16 cellular contexts compared by ENCODE assay signal in the genomic region with DNA sequence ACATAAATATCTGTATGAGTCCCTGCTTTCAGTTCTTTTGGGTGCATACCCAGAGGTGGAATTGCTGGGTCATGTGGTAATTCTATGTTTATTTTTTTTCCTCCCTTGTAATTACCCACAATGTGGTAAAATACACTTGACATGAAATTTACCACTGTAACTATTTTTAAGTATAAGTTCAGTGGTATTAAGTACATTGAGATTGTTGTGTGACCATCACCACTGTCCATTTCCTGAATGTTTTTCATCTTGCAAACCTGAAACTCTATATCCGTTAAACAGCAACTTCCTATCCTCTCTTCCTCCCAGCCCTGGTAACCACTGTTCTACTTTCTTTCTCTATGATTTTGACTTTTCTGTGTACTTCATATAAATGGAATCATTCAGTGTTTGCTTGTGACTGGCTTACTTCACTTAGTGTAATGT. TPM values are rescaled to one million over a fixed set of nuclear protein-coding genes. Genes with fewer than 3 reads are reported as not detected.
DNase-seq lines count a peak whose midpoint lies in the region; ATAC-seq and TF ChIP-seq lines count a peak whose summit lies in the region.
"Had no signal": no experiment of that assay in that cellular context is flagged by ENCODE, and none has a peak within 500 bp of the region (broad histone marks: within the 10 kb centered on the region; RNA-seq: fewer than 3 reads in every experiment).

No MANE protein-coding gene starts in this region.

- peak overlapping the region; percentile 1 for H3K4me3 Mint-ChIP-seq in activated CD4-positive, alpha-beta T cell treated with anti-CD3 and anti-CD28 coated beads, Interleukin-2, amount 10 ng/mL, durations not matched to agents 24 days and 14 days
- H3K4me3 Mint-ChIP-seq in activated CD4-positive, alpha-beta memory T cell treated with anti-CD3 and anti-CD28 coated beads for 36 hours: no peak overlapping the region
- H3K4me3 Mint-ChIP-seq in natural killer cell treated with Interleukin-12 subunit alpha and Interleukin-12 subunit beta and Interleukin-15 and Interleukin-18, amount 100 ng/mL, for 72 hours: peak overlapping the region; percentile 59

- H3K9me3 Mint-ChIP-seq in activated CD4-positive, alpha-beta T cell treated with anti-CD3 and anti-CD28 coated beads, Interleukin-2, amount 10 ng/mL, durations not matched to agents 24 days and 14 days: no peaks in the 10 kb centered on the region
- peaks cover 7% of the 10 kb centered on the region for H3K9me3 Mint-ChIP-seq in activated CD4-positive, alpha-beta memory T cell treated with anti-CD3 and anti-CD28 coated beads for 36 hours
- no peaks in the 10 kb centered on the region for H3K9me3 Mint-ChIP-seq in natural killer cell treated with Interleukin-12 subunit alpha and Interleukin-12 subunit beta and Interleukin-15 and Interleukin-18, amount 100 ng/mL, for 72 hours

- peak overlapping the region; percentile 38 for H3K27ac Mint-ChIP-seq in activated CD4-positive, alpha-beta T cell treated with anti-CD3 and anti-CD28 coated beads, Interleukin-2, amount 10 ng/mL, durations not matched to agents 24 days and 14 days
- peak overlapping the region; percentile 24 for H3K27ac Mint-ChIP-seq in activated CD4-positive, alpha-beta memory T cell treated with anti-CD3 and anti-CD28 coated beads for 36 hours
- peak overlapping the region; percentile 84 to 85 for H3K27ac Mint-ChIP-seq in natural killer cell treated with Interleukin-12 subunit alpha and Interleukin-12 subunit beta and Interleukin-15 and Interleukin-18, amount 100 ng/mL, for 72 hours

- peaks cover 37% of the 10 kb centered on the region for H3K36me3 Mint-ChIP-seq in activated CD4-positive, alpha-beta T cell treated with anti-CD3 and anti-CD28 coated beads, Interleukin-2, amount 10 ng/mL, durations not matched to agents 24 days and 14 days (ENCODE audit: low read depth)
- peaks cover 24% of the 10 kb centered on the region for H3K36me3 Mint-ChIP-seq in activated CD4-positive, alpha-beta memory T cell treated with anti-CD3 and anti-CD28 coated beads for 36 hours
- peaks cover 9% of the 10 kb centered on the region for H3K36me3 Mint-ChIP-seq in natural killer cell treated with Interleukin-12 subunit alpha and Interleukin-12 subunit beta and Interleukin-15 and Interleukin-18, amount 100 ng/mL, for 72 hours

- H3K27me3 Mint-ChIP-seq in activated CD4-positive, alpha-beta T cell treated with anti-CD3 and anti-CD28 coated beads, Interleukin-2, amount 10 ng/mL, durations not matched to agents 24 days and 14 days: no peaks in the 10 kb centered on the region
- no peaks in the 10 kb centered on the region for H3K27me3 Mint-ChIP-seq in activated CD4-positive, alpha-beta memory T cell treated with anti-CD3 and anti-CD28 coated beads for 36 hours
- H3K27me3 Mint-ChIP-seq in natural killer cell treated with Interleukin-12 subunit alpha and Interleukin-12 subunit beta and Interleukin-15 and Interleukin-18, amount 100 ng/mL, for 72 hours: no peaks in the 10 kb centered on the region

- CTCF ChIA-PET in activated CD4-positive, alpha-beta memory T cell treated with anti-CD3 and anti-CD28 coated beads for 36 hours (lab: Charles Lee): no interaction called here

- peaks cover 18% of the 10 kb centered on the region for H3K4me1 Mint-ChIP-seq in activated CD4-positive, alpha-beta T cell treated with anti-CD3 and anti-CD28 coated beads, Interleukin-2, amount 10 ng/mL, durations not matched to agents 24 days and 14 days
- H3K4me1 Mint-ChIP-seq in activated CD4-positive, alpha-beta memory T cell treated with anti-CD3 and anti-CD28 coated beads for 36 hours (ENCODE audit: low read depth): peaks cover 36% of the 10 kb centered on the region
- peaks cover 20 to 38% of the 10 kb centered on the region in 2 donors for H3K4me1 Mint-ChIP-seq in natural killer cell treated with Interleukin-12 subunit alpha and Interleukin-12 subunit beta and Interleukin-15 and Interleukin-18, amount 100 ng/mL, for 72 hours (ENCODE audit: low read depth in 2 of 2)

- no peak for TF ChIP-seq CTCF in GM20000 (IDR thresholded peaks at IDR 0.05; ENCODE audit: extremely low read depth, missing control alignments)

- intact Hi-C loops in activated CD4-positive, alpha-beta T cell treated with anti-CD3 and anti-CD28 coated beads, Interleukin-2, amount 10 ng/mL, durations not matched to agents 24 days and 14 days (cut with micrococcal nuclease): no loop called here
- intact Hi-C loops in activated CD4-positive, alpha-beta memory T cell treated with anti-CD3 and anti-CD28 coated beads for 36 hours (cut with micrococcal nuclease): loop anchor here (1.0 to 2.0 kb wide), 2 partner anchors 23 to 35 kb away; no protein-coding TSS in a partner anchor

- peak; percentile 61 for DNase-seq in activated CD4-positive, alpha-beta T cell treated with anti-CD3 and anti-CD28 coated beads, Interleukin-2, amount 10 ng/mL, durations not matched to agents 24 days and 14 days
- DNase-seq in activated CD4-positive, alpha-beta T cell treated with anti-CD3 and anti-CD28 coated beads for 1 hour: no peak
- peak; percentile 16 for DNase-seq in GM20000 (ENCODE audit: low spot score)
- DNase-seq in activated CD4-positive, alpha-beta memory T cell treated with anti-CD3 and anti-CD28 coated beads for 36 hours: no peak
- no peak for DNase-seq in natural killer cell treated with Interleukin-12 subunit alpha and Interleukin-12 subunit beta and Interleukin-15 and Interleukin-18, amount 100 ng/mL, for 72 hours (ENCODE audit: low spot score)
- DNase-seq in HCEC 1CT: no peak
- DNase-seq in cerebellar nuclear complex (lab: John Stamatoyannopoulos, UW): no peak
- no peak for DNase-seq in DMS153 (lab: John Stamatoyannopoulos, UW)
- DNase-seq: activated CD4-positive, alpha-beta T cell treated with anti-CD3 and anti-CD28 coated beads, Interleukin-2, amount 50 U/mL, for 48 hours; COR-L47; GF-D8; NCI-H146; NCI-H446 treated with DMSO at 0.1 percent for 48 hours; ovary; T1000; trophoblast cell had no signal

- ATAC-seq in natural killer cell treated with Interleukin-12 subunit alpha and Interleukin-12 subunit beta and Interleukin-15 and Interleukin-18, amount 100 ng/mL, for 72 hours: peak; percentile 75 to 90

- POLR2A ChIA-PET in activated CD4-positive, alpha-beta memory T cell treated with anti-CD3 and anti-CD28 coated beads for 36 hours (lab: Charles Lee): no interaction called here

RNA-seq across cellular contexts. Expression of a gene that starts 51.4 kb away (rescaled TPM):
- total RNA-seq in activated CD4-positive, alpha-beta T cell treated with anti-CD3 and anti-CD28 coated beads, Interleukin-2, amount 10 ng/mL, durations not matched to agents 24 days and 14 days: 34.0 and 37.0 TPM in 2 replicates
- total RNA-seq in activated CD4-positive, alpha-beta memory T cell treated with anti-CD3 and anti-CD28 coated beads for 36 hours: 10 to 100 TPM; 43.7 to 47.8 TPM
- 10 to 100 TPM; 19.7 to 26.9 TPM for total RNA-seq in natural killer cell treated with Interleukin-12 subunit alpha and Interleukin-12 subunit beta and Interleukin-15 and Interleukin-18, amount 100 ng/mL, for 72 hours

RNA-seq across cellular contexts. Expression of a gene that starts 58.2 kb away (rescaled TPM):
- total RNA-seq in activated CD4-positive, alpha-beta T cell treated with anti-CD3 and anti-CD28 coated beads, Interleukin-2, amount 10 ng/mL, durations not matched to agents 24 days and 14 days: 0.88 and 1.1 TPM in 2 replicates
- 1 to 10 TPM; 1.9 to 2.2 TPM for total RNA-seq in activated CD4-positive, alpha-beta memory T cell treated with anti-CD3 and anti-CD28 coated beads for 36 hours
- total RNA-seq in natural killer cell treated with Interleukin-12 subunit alpha and Interleukin-12 subunit beta and Interleukin-15 and Interleukin-18, amount 100 ng/mL, for 72 hours: 1 to 10 TPM in 1 of 2 donors, under 1 TPM in 1; 0.50 to 1.1 TPM

Comparison
In these comparisons a context has a peak if more than half of its experiments do, and no peak if none do; other contexts are left out.
1. DNase-seq: peak in activated CD4-positive, alpha-beta T cell treated with anti-CD3 and anti-CD28 coated beads, Interleukin-2, amount 10 ng/mL, durations not matched to agents 24 days and 14 days (single experiment) and GM20000 (single experiment); none in activated CD4-positive, alpha-beta T cell treated with anti-CD3 and anti-CD28 coated beads for 1 hour (single experiment), activated CD4-positive, alpha-beta memory T cell treated with anti-CD3 and anti-CD28 coated beads for 36 hours (single experiment), natural killer cell treated with Interleukin-12 subunit alpha and Interleukin-12 subunit beta and Interleukin-15 and Interleukin-18, amount 100 ng/mL, for 72 hours (single experiment), HCEC 1CT (single experiment), cerebellar nuclear complex (0 of 2) and DMS153 (single experiment).
2. H3K27ac Mint-ChIP-seq: peak in every context shown above with its lines; median percentile 84 in natural killer cell treated with Interleukin-12 subunit alpha and Interleukin-12 subunit beta and Interleukin-15 and Interleukin-18, amount 100 ng/mL, for 72 hours; 38 in activated CD4-positive, alpha-beta T cell treated with anti-CD3 and anti-CD28 coated beads, Interleukin-2, amount 10 ng/mL, durations not matched to agents 24 days and 14 days; 24 in activated CD4-positive, alpha-beta memory T cell treated with anti-CD3 and anti-CD28 coated beads for 36 hours.